8 cellular contexts compared by ENCODE assay signal in the genomic region with DNA sequence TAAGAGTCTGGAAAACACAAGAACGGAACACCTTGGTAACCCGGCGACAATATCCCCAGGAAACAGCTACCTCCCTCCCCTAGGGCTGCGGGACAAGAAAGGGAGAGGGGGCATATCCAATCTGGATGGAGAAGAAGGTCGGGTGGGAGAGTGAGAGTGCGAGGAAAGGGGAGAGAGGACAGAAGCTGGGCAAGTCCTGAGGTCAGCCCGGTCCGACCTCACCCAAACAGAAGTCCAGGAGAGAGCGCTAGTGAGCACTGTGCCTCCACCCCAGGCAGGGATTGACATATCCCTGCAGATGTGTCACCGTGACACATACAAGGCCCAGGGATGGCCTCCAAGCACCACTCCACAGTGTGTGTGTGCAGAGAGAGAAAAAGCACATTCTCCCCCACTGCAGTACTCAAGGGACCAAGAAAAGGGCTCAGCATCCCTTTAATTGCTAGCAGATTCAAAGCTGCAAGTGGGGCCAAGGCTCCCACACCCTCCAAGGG. TPM values are rescaled to one million over a fixed set of nuclear protein-coding genes. Genes with fewer than 3 reads are reported as not detected.
DNase-seq lines count a peak whose midpoint lies in the region; ATAC-seq and TF ChIP-seq lines count a peak whose summit lies in the region.

No MANE protein-coding gene starts in this region.

- H3K4me1 ChIP-seq in KMS-11 (ENCODE audit: low read depth, poor library complexity, severe bottlenecking) (no peaks in the 10 kb centered on the region), duodenal mucosa (ENCODE audit: control insufficient read depth in 1 of 2, insufficient read depth in 2 of 2, low read length in 2 of 2) (peaks cover 35 to 42% of the 10 kb centered on the region in 2 donors), subcutaneous abdominal adipose tissue (ENCODE audit: control insufficient read depth in 5 of 5, insufficient read depth in 5 of 5, low read length in 5 of 5) (peaks cover 37 to 80% (median 75%) of the 10 kb centered on the region in 5 donors)

- H3K4me3 ChIP-seq in KMS-11 (IDR thresholded peaks at IDR 0.05; ENCODE audit: insufficient read depth, low read depth, low read length): no peak overlapping the region
- peak overlapping the region; percentile 17 to 72 for H3K4me3 ChIP-seq in duodenal mucosa (ENCODE audit: low read depth in 1 of 2, low read length in 2 of 2)
- H3K4me3 ChIP-seq in subcutaneous abdominal adipose tissue (ENCODE audit: low read depth in 1 of 5, low read length in 5 of 5): peak overlapping the region; percentile 45 to 95 (median 79)

- H3K4me2 ChIP-seq in KMS-11: no peak overlapping the region

- no peaks in the 10 kb centered on the region for H3K27me3 ChIP-seq in KMS-11 (ENCODE audit: insufficient read depth, low read depth)
- no peaks in the 10 kb centered on the region for H3K27me3 ChIP-seq in duodenal mucosa (ENCODE audit: control insufficient read depth in 1 of 2, insufficient read depth in 2 of 2, low read length in 2 of 2)
- peaks cover 0 to 6% (median 0%) of the 10 kb centered on the region in 5 donors for H3K27me3 ChIP-seq in subcutaneous abdominal adipose tissue (ENCODE audit: control insufficient read depth in 5 of 5, insufficient read depth in 4 of 5, low read length in 5 of 5)

- H3K9ac ChIP-seq in KMS-11: no peak overlapping the region
- H3K9ac ChIP-seq in duodenal mucosa (ENCODE audit: low read depth in 1 of 2, low read length in 2 of 2): peak overlapping the region in 1 of 2 donors; percentile 38
- H3K9ac ChIP-seq in subcutaneous abdominal adipose tissue (ENCODE audit: low read length in 5 of 5): peak overlapping the region; percentile 59 to 89 (median 63)

- H2AFZ ChIP-seq in KMS-11 (ENCODE audit: low read depth): no peak overlapping the region

- no peaks in the 10 kb centered on the region for H4K20me1 ChIP-seq in KMS-11 (ENCODE audit: insufficient read depth)

- ATAC-seq in HG03354 (IDR thresholded peaks at IDR 0.05; ENCODE audit: poor library complexity, severe bottlenecking, unreplicated experiment): no peak

- peak; percentile 54 for TF ChIP-seq CTCF in KMS-11 (conservative IDR thresholded peaks at IDR 0.05; ENCODE audit: low read depth, low read length)

- H3K27ac ChIP-seq in KMS-11: no peak overlapping the region
- H3K27ac ChIP-seq in duodenal mucosa (ENCODE audit: low read depth, low read length): no peak overlapping the region
- H3K27ac ChIP-seq in subcutaneous abdominal adipose tissue (ENCODE audit: low read depth, low read length): peak overlapping the region; percentile 97

- H3K9me3 ChIP-seq in duodenal mucosa (ENCODE audit: control insufficient read depth in 1 of 2, low read length in 2 of 2) (no peaks in the 10 kb centered on the region), subcutaneous abdominal adipose tissue (ENCODE audit: control insufficient read depth in 5 of 5, low read length in 5 of 5) (no peaks in the 10 kb centered on the region)

- DNase-seq in DMS 273 (lab: John Stamatoyannopoulos, UW; ENCODE audit: unreplicated experiment): peak; percentile 60
- no peak for DNase-seq in DMS 273 treated with DMSO at 0.1 percent for 48 hours (lab: John Stamatoyannopoulos, UW)
- peak; percentile 55 for DNase-seq in T1000 (lab: John Stamatoyannopoulos, UW)
- DNase-seq in lung microvascular endothelial cell (ENCODE audit: low read depth in 2 of 2): peak; percentile 87 to 89

- H3K36me3 ChIP-seq in KMS-11 (ENCODE audit: insufficient read depth): no peaks in the 10 kb centered on the region
- H3K36me3 ChIP-seq in duodenal mucosa (ENCODE audit: control insufficient read depth in 1 of 2, insufficient read depth in 2 of 2, low read length in 2 of 2): peaks cover 0 to 6% of the 10 kb centered on the region in 2 donors
- peaks cover 0 to 21% (median 10%) of the 10 kb centered on the region in 5 donors for H3K36me3 ChIP-seq in subcutaneous abdominal adipose tissue (ENCODE audit: control insufficient read depth in 5 of 5, insufficient read depth in 5 of 5, low read length in 5 of 5)

- no peaks in the 10 kb centered on the region for H3K79me2 ChIP-seq in KMS-11 (ENCODE audit: insufficient read depth, low read depth)

RNA-seq across cellular contexts. Expression of gene PXDC1, which starts 3.3 kb away (rescaled TPM):
- 45.1 and 103 TPM in 2 replicates for total RNA-seq in lung microvascular endothelial cell
